Comparison of ENCODE assay signal across 32 cellular contexts in the genomic region with DNA sequence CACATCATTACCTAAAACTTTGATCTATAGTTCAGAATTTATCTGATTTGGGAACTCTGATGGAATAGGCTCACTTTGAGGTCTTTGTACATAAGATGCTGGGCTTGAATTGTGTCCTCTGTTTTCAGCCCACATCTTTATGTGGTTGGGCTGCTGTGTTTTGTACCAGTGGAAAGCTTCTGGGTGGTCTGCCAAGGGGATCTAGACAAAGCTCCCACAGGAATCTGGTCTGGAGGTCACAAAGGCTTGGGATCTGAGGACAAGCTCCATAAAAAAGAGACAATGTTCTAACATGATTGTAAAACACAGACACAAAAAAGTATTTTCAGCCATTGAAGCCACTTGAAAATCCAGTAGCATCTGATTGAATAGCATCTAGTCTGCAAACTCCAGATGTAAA.
"Had no signal": no experiment of that assay in that cellular context is flagged by ENCODE, and none has a peak within 500 bp of the region (broad histone marks: within the 10 kb centered on the region; RNA-seq: fewer than 3 reads in every experiment).

No MANE protein-coding gene starts in this region.

- H3K4me1 Mint-ChIP-seq: activated B cell treated with CpG ODN at 0.5 μM for 24 hours; activated CD4-positive, alpha-beta T cell treated with anti-CD3 and anti-CD28 coated beads for 36 hours; activated CD4-positive, alpha-beta T cell treated with anti-CD3 and anti-CD28 coated beads, Interleukin-2, amount 10 ng/mL, durations not matched to agents 24 days and 14 days; activated naive CD4-positive, alpha-beta T cell treated with anti-CD3 and anti-CD28 coated beads, Interleukin-2, amount 10 ng/mL, durations not matched to agents 7 days and 5 days; activated naive CD8-positive, alpha-beta T cell treated with anti-CD3 and anti-CD28 coated beads, Interleukin-2, amount 10 ng/mL, durations not matched to agents 7 days and 5 days; T-helper 17 cell had no signal

- ATAC-seq: activated CD4-positive, alpha-beta T cell treated with anti-CD3 and anti-CD28 coated beads for 36 hours; activated CD8-positive, alpha-beta T cell treated with anti-CD3 and anti-CD28 coated beads, Interleukin-2, amount 10 ng/mL, durations not matched to agents 7 days and 5 days; activated naive CD4-positive, alpha-beta T cell treated with anti-CD3 and anti-CD28 coated beads, Interleukin-2, amount 50 U/mL, for 72 hours; activated T-cell treated with anti-CD3 and anti-CD28 coated beads, Interleukin-2, amount 50 U/mL, for 72 hours; body of pancreas; effector memory CD8-positive, alpha-beta T cell; foreskin keratinocyte; gastrocnemius medialis; heart left ventricle; T-helper 17 cell had no signal

- H3K9me3 Mint-ChIP-seq: activated B cell treated with CpG ODN at 0.5 μM for 24 hours; activated CD4-positive, alpha-beta memory T cell treated with anti-CD3 and anti-CD28 coated beads for 36 hours; activated CD4-positive, alpha-beta T cell treated with anti-CD3 and anti-CD28 coated beads, Interleukin-2, amount 10 ng/mL, durations not matched to agents 24 days and 14 days; activated naive CD4-positive, alpha-beta T cell treated with anti-CD3 and anti-CD28 coated beads, Interleukin-2, amount 50 U/mL, for 72 hours; activated naive CD8-positive, alpha-beta T cell treated with anti-CD3 and anti-CD28 coated beads, Interleukin-2, amount 10 ng/mL, durations not matched to agents 7 days and 5 days; T-helper 2 cell treated with Interferon-gamma antibody and Interleukin-4, amounts not matched to agents 5 μg/mL and 100 μg/mL, for 36 hours had no signal

- H3K4me3 ChIP-seq: body of pancreas, esophagus muscularis mucosa, gastrocnemius medialis, heart left ventricle had no signal

- H3K27me3 ChIP-seq: body of pancreas, esophagus muscularis mucosa, foreskin keratinocyte, gastrocnemius medialis, heart left ventricle had no signal

- H3K4me3 Mint-ChIP-seq: activated B cell treated with CpG ODN at 0.5 μM for 24 hours; activated CD4-positive, alpha-beta memory T cell treated with anti-CD3 and anti-CD28 coated beads for 36 hours; activated CD4-positive, alpha-beta T cell treated with anti-CD3 and anti-CD28 coated beads for 36 hours; activated CD4-positive, alpha-beta T cell treated with anti-CD3 and anti-CD28 coated beads, Interleukin-2, amount 10 ng/mL, durations not matched to agents 24 days and 14 days; activated CD8-positive, alpha-beta T cell treated with anti-CD3 and anti-CD28 coated beads, Interleukin-2, amount 10 ng/mL, durations not matched to agents 7 days and 5 days; activated naive CD4-positive, alpha-beta T cell treated with anti-CD3 and anti-CD28 coated beads, Interleukin-2, amount 10 ng/mL, durations not matched to agents 7 days and 5 days; activated naive CD8-positive, alpha-beta T cell treated with anti-CD3 and anti-CD28 coated beads, Interleukin-2, amount 10 ng/mL, durations not matched to agents 7 days and 5 days; activated T-cell treated with anti-CD3 and anti-CD28 coated beads, Interleukin-2, amount 50 U/mL, for 24 hours; activated T-cell treated with anti-CD3 and anti-CD28 coated beads, Interleukin-2, amount 50 U/mL, for 72 hours; effector memory CD8-positive, alpha-beta T cell; T-helper 17 cell; T-helper 2 cell treated with Interferon-gamma antibody and Interleukin-4, amounts not matched to agents 5 μg/mL and 100 μg/mL, for 36 hours had no signal

- H3K36me3 ChIP-seq: esophagus muscularis mucosa, gastrocnemius medialis, heart left ventricle, WERI-Rb-1 had no signal

- H3K4me1 ChIP-seq: body of pancreas, esophagus muscularis mucosa, foreskin keratinocyte, gastrocnemius medialis, heart left ventricle had no signal

- H3K27me3 Mint-ChIP-seq: activated B cell treated with CpG ODN at 0.5 μM for 24 hours; activated CD4-positive, alpha-beta memory T cell treated with anti-CD3 and anti-CD28 coated beads for 36 hours; activated CD4-positive, alpha-beta T cell treated with anti-CD3 and anti-CD28 coated beads for 36 hours; activated CD4-positive, alpha-beta T cell treated with anti-CD3 and anti-CD28 coated beads, Interleukin-2, amount 10 ng/mL, durations not matched to agents 24 days and 14 days; activated naive CD4-positive, alpha-beta T cell treated with anti-CD3 and anti-CD28 coated beads, Interleukin-2, amount 10 ng/mL, durations not matched to agents 7 days and 5 days; activated naive CD8-positive, alpha-beta T cell treated with anti-CD3 and anti-CD28 coated beads, Interleukin-2, amount 10 ng/mL, durations not matched to agents 7 days and 5 days; activated T-cell treated with anti-CD3 and anti-CD28 coated beads, Interleukin-2, amount 50 U/mL, for 24 hours; effector memory CD8-positive, alpha-beta T cell; T-helper 17 cell had no signal

- H3K9me3 ChIP-seq: body of pancreas, esophagus muscularis mucosa, gastrocnemius medialis, heart left ventricle had no signal

- DNase-seq: activated B cell treated with CpG ODN at 0.5 μM for 24 hours; activated CD4-positive, alpha-beta memory T cell treated with anti-CD3 and anti-CD28 coated beads for 36 hours; activated CD4-positive, alpha-beta T cell treated with anti-CD3 and anti-CD28 coated beads for 36 hours; activated CD4-positive, alpha-beta T cell treated with anti-CD3 and anti-CD28 coated beads, Interleukin-2, amount 10 ng/mL, durations not matched to agents 24 days and 14 days; activated CD4-positive, CD25-positive, alpha-beta regulatory T cell treated with anti-CD3 and anti-CD28 coated beads, Interleukin-2, amount 50 U/mL, for 72 hours; activated CD8-positive, alpha-beta memory T cell treated with anti-CD3 and anti-CD28 coated beads, Interleukin-2, amount 50 U/mL, for 48 hours; activated CD8-positive, alpha-beta T cell treated with anti-CD3 and anti-CD28 coated beads, Interleukin-2, amount 10 ng/mL, durations not matched to agents 7 days and 5 days; activated gamma-delta T cell; activated naive CD4-positive, alpha-beta T cell; activated naive CD4-positive, alpha-beta T cell treated with anti-CD3 and anti-CD28 coated beads, Interleukin-2, amount 10 ng/mL, durations not matched to agents 7 days and 5 days; activated naive CD8-positive, alpha-beta T cell treated with anti-CD3 and anti-CD28 coated beads, Interleukin-2, amount 10 ng/mL, durations not matched to agents 7 days and 5 days; activated T-cell treated with anti-CD3 and anti-CD28 coated beads for 4 hours; activated T-cell treated with anti-CD3 and anti-CD28 coated beads, Interleukin-2, amount 50 U/mL, for 24 hours; activated T-cell treated with anti-CD3 and anti-CD28 coated beads, Interleukin-2, amount 50 U/mL, for 72 hours; body of pancreas; caudate nucleus; cortex of kidney; dermis blood vessel endothelial cell; effector CD4-positive, alpha-beta T cell; effector memory CD8-positive, alpha-beta T cell; erythroblast; foreskin keratinocyte; gastrocnemius medialis; glutamatergic neuron; heart left ventricle; T-helper 1 cell; T-helper 17 cell; T1000; WERI-Rb-1 had no signal

- H3K36me3 Mint-ChIP-seq: activated CD4-positive, alpha-beta memory T cell treated with anti-CD3 and anti-CD28 coated beads for 36 hours; activated naive CD4-positive, alpha-beta T cell treated with anti-CD3 and anti-CD28 coated beads, Interleukin-2, amount 10 ng/mL, durations not matched to agents 7 days and 5 days; activated naive CD4-positive, alpha-beta T cell treated with anti-CD3 and anti-CD28 coated beads, Interleukin-2, amount 50 U/mL, for 72 hours; activated naive CD8-positive, alpha-beta T cell treated with anti-CD3 and anti-CD28 coated beads, Interleukin-2, amount 10 ng/mL, durations not matched to agents 7 days and 5 days had no signal

- H3K27ac ChIP-seq: body of pancreas, esophagus muscularis mucosa, foreskin keratinocyte, gastrocnemius medialis, heart left ventricle, WERI-Rb-1 had no signal

- H3K27ac Mint-ChIP-seq: activated B cell treated with CpG ODN at 0.5 μM for 24 hours; activated CD4-positive, alpha-beta memory T cell treated with anti-CD3 and anti-CD28 coated beads for 36 hours; activated CD4-positive, alpha-beta T cell treated with anti-CD3 and anti-CD28 coated beads for 36 hours; activated CD4-positive, alpha-beta T cell treated with anti-CD3 and anti-CD28 coated beads, Interleukin-2, amount 10 ng/mL, durations not matched to agents 24 days and 14 days; activated CD8-positive, alpha-beta T cell treated with anti-CD3 and anti-CD28 coated beads, Interleukin-2, amount 10 ng/mL, durations not matched to agents 7 days and 5 days; activated naive CD4-positive, alpha-beta T cell treated with anti-CD3 and anti-CD28 coated beads, Interleukin-2, amount 10 ng/mL, durations not matched to agents 7 days and 5 days; activated naive CD4-positive, alpha-beta T cell treated with anti-CD3 and anti-CD28 coated beads, Interleukin-2, amount 50 U/mL, for 72 hours; activated naive CD8-positive, alpha-beta T cell treated with anti-CD3 and anti-CD28 coated beads, Interleukin-2, amount 10 ng/mL, durations not matched to agents 7 days and 5 days; activated T-cell treated with anti-CD3 and anti-CD28 coated beads, Interleukin-2, amount 50 U/mL, for 24 hours; activated T-cell treated with anti-CD3 and anti-CD28 coated beads, Interleukin-2, amount 50 U/mL, for 72 hours; effector memory CD8-positive, alpha-beta T cell; T-helper 17 cell; T-helper 2 cell treated with Interferon-gamma antibody and Interleukin-4, amounts not matched to agents 5 μg/mL and 100 μg/mL, for 36 hours had no signal
